Comparison of ENCODE assay signal across 8 cellular contexts in genomic region chr2:113979172-113980128, GRCh38.
DNase-seq lines count a peak whose midpoint lies in the region; ATAC-seq and TF ChIP-seq lines count a peak whose summit lies in the region.

No MANE protein-coding gene starts in this region.

- H3K4me1 Mint-ChIP-seq in activated CD8-positive, alpha-beta memory T cell treated with anti-CD3 and anti-CD28 coated beads, Interleukin-2, amount 10 ng/mL, durations not matched to agents 7 days and 5 days: peaks cover 8% of the 10 kb centered on the region

- H3K27ac Mint-ChIP-seq in activated CD8-positive, alpha-beta memory T cell treated with anti-CD3 and anti-CD28 coated beads, Interleukin-2, amount 10 ng/mL, durations not matched to agents 7 days and 5 days: no peak overlapping the region

- peaks cover 8% of the 10 kb centered on the region for H3K4me1 ChIP-seq in foreskin keratinocyte

- TF ChIP-seq CTCF in GM20000 (IDR thresholded peaks at IDR 0.05; ENCODE audit: extremely low read depth, missing control alignments) (no peak), foreskin keratinocyte (conservative IDR thresholded peaks at IDR 0.05) (peak; percentile 38)

- H3K9me3 Mint-ChIP-seq in activated CD8-positive, alpha-beta memory T cell treated with anti-CD3 and anti-CD28 coated beads, Interleukin-2, amount 10 ng/mL, durations not matched to agents 7 days and 5 days (ENCODE audit: low read depth): peaks cover 3% of the 10 kb centered on the region

- peak; percentile 48 for ATAC-seq in activated CD8-positive, alpha-beta memory T cell treated with anti-CD3 and anti-CD28 coated beads, Interleukin-2, amount 10 ng/mL, durations not matched to agents 7 days and 5 days
- no peak for ATAC-seq in foreskin keratinocyte
- ATAC-seq in HG03045 (IDR thresholded peaks at IDR 0.05; ENCODE audit: unreplicated experiment): no peak
- ATAC-seq in GM21737 (IDR thresholded peaks at IDR 0.05; ENCODE audit: unreplicated experiment): no peak

- no peaks in the 10 kb centered on the region for H3K27me3 ChIP-seq in foreskin keratinocyte

- peak overlapping the region; percentile 71 for H3K27ac ChIP-seq in foreskin keratinocyte

- H3K36me3 Mint-ChIP-seq in activated CD8-positive, alpha-beta memory T cell treated with anti-CD3 and anti-CD28 coated beads, Interleukin-2, amount 10 ng/mL, durations not matched to agents 7 days and 5 days: peaks cover 14% of the 10 kb centered on the region

- peak; percentile 53 for DNase-seq in GM20000 (ENCODE audit: low spot score)
- peak; percentile 71 for DNase-seq in activated CD8-positive, alpha-beta memory T cell treated with anti-CD3 and anti-CD28 coated beads, Interleukin-2, amount 10 ng/mL, durations not matched to agents 7 days and 5 days
- no peak for DNase-seq in foreskin keratinocyte
- peak; percentile 43 to 76 (median 74) for DNase-seq in stimulated activated CD4-positive, alpha-beta T cell treated with anti-CD3 and anti-CD28 coated beads, TNF-alpha, amount 100 ng/mL, for 48 hours (ENCODE audit: low read depth in 3 of 3)
- no peak for DNase-seq in NCI-H146 (lab: John Stamatoyannopoulos, UW)
- DNase-seq in DMS79 treated with DMSO at 0.1 percent for 48 hours (lab: John Stamatoyannopoulos, UW): no peak

- CTCF ChIA-PET in activated CD8-positive, alpha-beta memory T cell treated with anti-CD3 and anti-CD28 coated beads, Interleukin-2, amount 10 ng/mL, durations not matched to agents 7 days and 5 days (lab: Charles Lee): interaction anchor here (0.6 to 3.7 kb wide), 14 partner anchors 9 to 375 kb away, joined by 3 to 20 read pairs (median 3); partner anchors contain the start of gene SLC35F5

- no peak overlapping the region for H3K4me3 Mint-ChIP-seq in activated CD8-positive, alpha-beta memory T cell treated with anti-CD3 and anti-CD28 coated beads, Interleukin-2, amount 10 ng/mL, durations not matched to agents 7 days and 5 days

- H3K27me3 Mint-ChIP-seq in activated CD8-positive, alpha-beta memory T cell treated with anti-CD3 and anti-CD28 coated beads, Interleukin-2, amount 10 ng/mL, durations not matched to agents 7 days and 5 days: no peaks in the 10 kb centered on the region

Comparison
In these comparisons a context has a peak if more than half of its experiments do, and no peak if none do; other contexts are left out.
1. DNase-seq: peak in GM20000 (single experiment), activated CD8-positive, alpha-beta memory T cell treated with anti-CD3 and anti-CD28 coated beads, Interleukin-2, amount 10 ng/mL, durations not matched to agents 7 days and 5 days (single experiment) and stimulated activated CD4-positive, alpha-beta T cell treated with anti-CD3 and anti-CD28 coated beads, TNF-alpha, amount 100 ng/mL, for 48 hours (3 of 3); none in foreskin keratinocyte (0 of 2), NCI-H146 (single experiment) and DMS79 treated with DMSO at 0.1 percent for 48 hours (single experiment).